ENCODE assay signal across 30 cellular contexts in genomic region chr2:177897278-177897677, GRCh38.
"Had no signal": no experiment of that assay in that cellular context is flagged by ENCODE, and none has a peak within 500 bp of the region (broad histone marks: within the 10 kb centered on the region; RNA-seq: fewer than 3 reads in every experiment).

No MANE protein-coding gene starts in this region.

- H3K9me3 Mint-ChIP-seq: activated B cell treated with CpG ODN at 0.5 μM for 24 hours; activated CD4-positive, alpha-beta memory T cell treated with anti-CD3 and anti-CD28 coated beads for 36 hours; activated naive CD4-positive, alpha-beta T cell treated with anti-CD3 and anti-CD28 coated beads, Interleukin-2, amount 10 ng/mL, durations not matched to agents 7 days and 5 days; activated naive CD8-positive, alpha-beta T cell treated with anti-CD3 and anti-CD28 coated beads, Interleukin-2, amount 50 U/mL, for 24 hours; activated T-cell treated with anti-CD3 and anti-CD28 coated beads, Interleukin-2, amount 50 U/mL, for 4 hours; activated T-helper 1 cell treated with anti-CD3 and anti-CD28 coated beads, Interleukin-12 subunit alpha, Interleukin-12 subunit beta, Interleukin-2, Interleukin-4 antibody, amounts not matched to agents 30 ng/mL and 10 ng/mL and 1 ng/mL, durations not matched to agents 14 hours and 24 hours and 36 hours; central memory CD8-positive, alpha-beta T cell had no signal

- DNase-seq: activated B cell treated with CpG ODN at 0.5 μM for 24 hours; activated CD4-positive, alpha-beta memory T cell treated with anti-CD3 and anti-CD28 coated beads for 36 hours; activated CD4-positive, alpha-beta T cell treated with anti-CD3 and anti-CD28 coated beads for 4 hours; activated CD4-positive, alpha-beta T cell treated with anti-CD3 and anti-CD28 coated beads, Interleukin-2, amount 50 U/mL, for 1 hour; activated CD4-positive, CD25-positive, alpha-beta regulatory T cell treated with anti-CD3 and anti-CD28 coated beads, Interleukin-2, amount 50 U/mL, for 72 hours; activated CD8-positive, alpha-beta memory T cell treated with anti-CD3 and anti-CD28 coated beads, Interleukin-2, amount 50 U/mL, for 4 hours; activated naive CD4-positive, alpha-beta T cell treated with anti-CD3 and anti-CD28 coated beads, Interleukin-2, amount 10 ng/mL, durations not matched to agents 7 days and 5 days; activated naive CD8-positive, alpha-beta T cell treated with anti-CD3 and anti-CD28 coated beads, Interleukin-2, amount 50 U/mL, for 24 hours; activated T-cell treated with anti-CD3 and anti-CD28 coated beads for 4 hours; activated T-cell treated with anti-CD3 and anti-CD28 coated beads, Interleukin-2, amount 50 U/mL, for 4 hours; anterior cingulate cortex; brain microvascular endothelial cell; Kasumi-1; KG1; MG63; NCI-H1092; NCI-H1436 treated with DMSO at 0.1 percent for 48 hours; NCI-H1694 treated with DMSO at 0.1 percent for 48 hours; NCI-H2029; NCI-H2171 treated with DMSO at 0.1 percent for 48 hours; NCI-H2227 treated with DMSO at 0.1 percent for 48 hours; NCI-H524 treated with DMSO at 0.1 percent for 48 hours; SHP77; SJCRH30; T1000 had no signal

- H3K27ac Mint-ChIP-seq: activated B cell treated with CpG ODN at 0.5 μM for 24 hours; activated CD4-positive, alpha-beta memory T cell treated with anti-CD3 and anti-CD28 coated beads for 36 hours; activated naive CD4-positive, alpha-beta T cell treated with anti-CD3 and anti-CD28 coated beads, Interleukin-2, amount 10 ng/mL, durations not matched to agents 7 days and 5 days; activated naive CD8-positive, alpha-beta T cell; activated naive CD8-positive, alpha-beta T cell treated with anti-CD3 and anti-CD28 coated beads, Interleukin-2, amount 50 U/mL, for 24 hours; activated T-helper 1 cell treated with anti-CD3 and anti-CD28 coated beads, Interleukin-12 subunit alpha, Interleukin-12 subunit beta, Interleukin-2, Interleukin-4 antibody, amounts not matched to agents 30 ng/mL and 10 ng/mL and 1 ng/mL, durations not matched to agents 14 hours and 24 hours and 36 hours had no signal

- H3K27ac ChIP-seq: brain microvascular endothelial cell, SJCRH30, SK-N-MC had no signal

- H3K36me3 Mint-ChIP-seq: activated CD4-positive, alpha-beta memory T cell treated with anti-CD3 and anti-CD28 coated beads for 36 hours; activated naive CD4-positive, alpha-beta T cell treated with anti-CD3 and anti-CD28 coated beads, Interleukin-2, amount 10 ng/mL, durations not matched to agents 7 days and 5 days; activated naive CD8-positive, alpha-beta T cell had no signal

- H3K27me3 ChIP-seq: brain microvascular endothelial cell, MG63, SJCRH30 had no signal

- H3K36me3 ChIP-seq: brain microvascular endothelial cell, MG63, SJCRH30 had no signal

- H3K27me3 Mint-ChIP-seq: activated naive CD4-positive, alpha-beta T cell treated with anti-CD3 and anti-CD28 coated beads, Interleukin-2, amount 10 ng/mL, durations not matched to agents 7 days and 5 days had no signal

- H3K9me3 ChIP-seq: MG63, SJCRH30 had no signal

- H3K4me1 ChIP-seq: SJCRH30 had no signal

- H3K4me1 Mint-ChIP-seq: activated B cell treated with CpG ODN at 0.5 μM for 24 hours; activated naive CD4-positive, alpha-beta T cell treated with anti-CD3 and anti-CD28 coated beads, Interleukin-2, amount 10 ng/mL, durations not matched to agents 7 days and 5 days; activated naive CD8-positive, alpha-beta T cell treated with anti-CD3 and anti-CD28 coated beads, Interleukin-2, amount 50 U/mL, for 24 hours; central memory CD8-positive, alpha-beta T cell had no signal

- H3K4me3 Mint-ChIP-seq: activated B cell treated with CpG ODN at 0.5 μM for 24 hours; activated CD4-positive, alpha-beta memory T cell treated with anti-CD3 and anti-CD28 coated beads for 36 hours; activated naive CD4-positive, alpha-beta T cell treated with anti-CD3 and anti-CD28 coated beads, Interleukin-2, amount 10 ng/mL, durations not matched to agents 7 days and 5 days; activated naive CD8-positive, alpha-beta T cell; activated naive CD8-positive, alpha-beta T cell treated with anti-CD3 and anti-CD28 coated beads, Interleukin-2, amount 50 U/mL, for 24 hours; activated T-cell treated with anti-CD3 and anti-CD28 coated beads, Interleukin-2, amount 50 U/mL, for 4 hours; activated T-helper 1 cell treated with anti-CD3 and anti-CD28 coated beads, Interleukin-12 subunit alpha, Interleukin-12 subunit beta, Interleukin-2, Interleukin-4 antibody, amounts not matched to agents 30 ng/mL and 10 ng/mL and 1 ng/mL, durations not matched to agents 14 hours and 24 hours and 36 hours; central memory CD8-positive, alpha-beta T cell had no signal

- ATAC-seq: activated naive CD8-positive, alpha-beta T cell treated with anti-CD3 and anti-CD28 coated beads, Interleukin-2, amount 50 U/mL, for 24 hours; activated T-cell treated with anti-CD3 and anti-CD28 coated beads, Interleukin-2, amount 50 U/mL, for 4 hours; Panc1 had no signal

- H3K4me3 ChIP-seq: MG63, SJCRH30, SK-N-MC had no signal
